Comparison of ENCODE assay signal across 2 cellular contexts in the genomic region with DNA sequence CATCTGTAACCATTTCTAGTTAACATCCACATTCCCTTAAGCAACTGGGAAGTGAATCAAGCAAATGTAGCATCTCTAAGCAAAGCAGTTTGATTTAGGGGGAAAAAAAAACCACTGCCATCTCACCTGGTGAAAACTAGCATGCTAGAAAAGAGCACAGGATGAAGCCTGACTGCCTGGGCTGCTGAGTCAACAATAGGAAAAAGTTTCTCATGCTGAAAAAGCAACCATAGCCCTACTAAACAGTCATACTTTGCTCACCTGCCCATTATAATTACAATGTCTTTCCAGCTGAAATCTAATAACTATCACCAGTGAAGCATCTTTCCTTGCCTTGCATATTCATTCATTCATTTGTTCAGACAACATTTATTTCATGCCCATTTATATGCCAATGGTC.
A peak's percentile ranks its signal among the peaks of the same experiment; 100 is the strongest.
TF ChIP-seq lines count a peak whose summit lies in the region.

No MANE protein-coding gene starts in this region.

TF ChIP-seq in SK-N-SH, 30 proteins besides CTCF, POLR2A, EP300 and RAD21:
- TF ChIP-seq, protein P1, sequence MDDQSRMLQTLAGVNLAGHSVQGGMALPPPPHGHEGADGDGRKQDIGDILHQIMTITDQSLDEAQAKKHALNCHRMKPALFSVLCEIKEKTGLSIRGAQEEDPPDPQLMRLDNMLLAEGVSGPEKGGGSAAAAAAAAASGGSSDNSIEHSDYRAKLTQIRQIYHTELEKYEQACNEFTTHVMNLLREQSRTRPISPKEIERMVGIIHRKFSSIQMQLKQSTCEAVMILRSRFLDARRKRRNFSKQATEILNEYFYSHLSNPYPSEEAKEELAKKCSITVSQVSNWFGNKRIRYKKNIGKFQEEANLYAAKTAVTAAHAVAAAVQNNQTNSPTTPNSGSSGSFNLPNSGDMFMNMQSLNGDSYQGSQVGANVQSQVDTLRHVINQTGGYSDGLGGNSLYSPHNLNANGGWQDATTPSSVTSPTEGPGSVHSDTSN (IDR thresholded peaks at IDR 0.05) = 0 out of 2 replicates have a peak, but pooled peaks have one; percentile 38
- TF ChIP-seq SMC3 (IDR thresholded peaks at IDR 0.05; ENCODE audit: low read depth, low read length) (no peak), RXRA (IDR thresholded peaks at IDR 0.05; ENCODE audit: borderline replicate concordance, low read depth) (no peak), ELF1 (IDR thresholded peaks at IDR 0.05) (no peak), NRF1 (IDR thresholded peaks at IDR 0.05; ENCODE audit: low read depth, low read length) (no peak)
TF ChIP-seq in SK-N-SH: peak in this region for 1.

TF ChIP-seq in SK-N-SH treated with all-trans-retinoic acid at 6 μM for 48 hours, 23 proteins besides CTCF, POLR2A, EP300 and RAD21 (continued from another document):
- TF ChIP-seq, protein P2, sequence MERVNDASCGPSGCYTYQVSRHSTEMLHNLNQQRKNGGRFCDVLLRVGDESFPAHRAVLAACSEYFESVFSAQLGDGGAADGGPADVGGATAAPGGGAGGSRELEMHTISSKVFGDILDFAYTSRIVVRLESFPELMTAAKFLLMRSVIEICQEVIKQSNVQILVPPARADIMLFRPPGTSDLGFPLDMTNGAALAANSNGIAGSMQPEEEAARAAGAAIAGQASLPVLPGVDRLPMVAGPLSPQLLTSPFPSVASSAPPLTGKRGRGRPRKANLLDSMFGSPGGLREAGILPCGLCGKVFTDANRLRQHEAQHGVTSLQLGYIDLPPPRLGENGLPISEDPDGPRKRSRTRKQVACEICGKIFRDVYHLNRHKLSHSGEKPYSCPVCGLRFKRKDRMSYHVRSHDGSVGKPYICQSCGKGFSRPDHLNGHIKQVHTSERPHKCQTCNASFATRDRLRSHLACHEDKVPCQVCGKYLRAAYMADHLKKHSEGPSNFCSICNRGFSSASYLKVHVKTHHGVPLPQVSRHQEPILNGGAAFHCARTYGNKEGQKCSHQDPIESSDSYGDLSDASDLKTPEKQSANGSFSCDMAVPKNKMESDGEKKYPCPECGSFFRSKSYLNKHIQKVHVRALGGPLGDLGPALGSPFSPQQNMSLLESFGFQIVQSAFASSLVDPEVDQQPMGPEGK (CRISPR knock-in tag; IDR thresholded peaks at IDR 0.05; ENCODE audit: borderline replicate concordance) = no peak
- TF ChIP-seq ZC3H10 (CRISPR knock-in tag; IDR thresholded peaks at IDR 0.05) (no peak), TCF4 (CRISPR knock-in tag; IDR thresholded peaks at IDR 0.05; ENCODE audit: borderline replicate concordance) (no peak), CSDC2 (CRISPR knock-in tag; IDR thresholded peaks at IDR 0.05) (no peak), ISL1 (CRISPR knock-in tag; IDR thresholded peaks at IDR 0.05) (no peak), ESRRG (CRISPR knock-in tag; IDR thresholded peaks at IDR 0.05) (no peak), ZFP30 (CRISPR knock-in tag; IDR thresholded peaks at IDR 0.05) (no peak)
- TF ChIP-seq, protein P3, sequence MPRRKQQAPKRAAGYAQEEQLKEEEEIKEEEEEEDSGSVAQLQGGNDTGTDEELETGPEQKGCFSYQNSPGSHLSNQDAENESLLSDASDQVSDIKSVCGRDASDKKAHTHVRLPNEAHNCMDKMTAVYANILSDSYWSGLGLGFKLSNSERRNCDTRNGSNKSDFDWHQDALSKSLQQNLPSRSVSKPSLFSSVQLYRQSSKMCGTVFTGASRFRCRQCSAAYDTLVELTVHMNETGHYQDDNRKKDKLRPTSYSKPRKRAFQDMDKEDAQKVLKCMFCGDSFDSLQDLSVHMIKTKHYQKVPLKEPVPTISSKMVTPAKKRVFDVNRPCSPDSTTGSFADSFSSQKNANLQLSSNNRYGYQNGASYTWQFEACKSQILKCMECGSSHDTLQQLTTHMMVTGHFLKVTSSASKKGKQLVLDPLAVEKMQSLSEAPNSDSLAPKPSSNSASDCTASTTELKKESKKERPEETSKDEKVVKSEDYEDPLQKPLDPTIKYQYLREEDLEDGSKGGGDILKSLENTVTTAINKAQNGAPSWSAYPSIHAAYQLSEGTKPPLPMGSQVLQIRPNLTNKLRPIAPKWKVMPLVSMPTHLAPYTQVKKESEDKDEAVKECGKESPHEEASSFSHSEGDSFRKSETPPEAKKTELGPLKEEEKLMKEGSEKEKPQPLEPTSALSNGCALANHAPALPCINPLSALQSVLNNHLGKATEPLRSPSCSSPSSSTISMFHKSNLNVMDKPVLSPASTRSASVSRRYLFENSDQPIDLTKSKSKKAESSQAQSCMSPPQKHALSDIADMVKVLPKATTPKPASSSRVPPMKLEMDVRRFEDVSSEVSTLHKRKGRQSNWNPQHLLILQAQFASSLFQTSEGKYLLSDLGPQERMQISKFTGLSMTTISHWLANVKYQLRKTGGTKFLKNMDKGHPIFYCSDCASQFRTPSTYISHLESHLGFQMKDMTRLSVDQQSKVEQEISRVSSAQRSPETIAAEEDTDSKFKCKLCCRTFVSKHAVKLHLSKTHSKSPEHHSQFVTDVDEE (CRISPR knock-in tag; IDR thresholded peaks at IDR 0.05) = no peak
- TF ChIP-seq, protein P4, sequence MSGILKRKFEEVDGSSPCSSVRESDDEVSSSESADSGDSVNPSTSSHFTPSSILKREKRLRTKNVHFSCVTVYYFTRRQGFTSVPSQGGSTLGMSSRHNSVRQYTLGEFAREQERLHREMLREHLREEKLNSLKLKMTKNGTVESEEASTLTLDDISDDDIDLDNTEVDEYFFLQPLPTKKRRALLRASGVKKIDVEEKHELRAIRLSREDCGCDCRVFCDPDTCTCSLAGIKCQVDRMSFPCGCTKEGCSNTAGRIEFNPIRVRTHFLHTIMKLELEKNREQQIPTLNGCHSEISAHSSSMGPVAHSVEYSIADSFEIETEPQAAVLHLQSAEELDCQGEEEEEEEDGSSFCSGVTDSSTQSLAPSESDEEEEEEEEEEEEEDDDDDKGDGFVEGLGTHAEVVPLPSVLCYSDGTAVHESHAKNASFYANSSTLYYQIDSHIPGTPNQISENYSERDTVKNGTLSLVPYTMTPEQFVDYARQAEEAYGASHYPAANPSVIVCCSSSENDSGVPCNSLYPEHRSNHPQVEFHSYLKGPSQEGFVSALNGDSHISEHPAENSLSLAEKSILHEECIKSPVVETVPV (CRISPR knock-in tag; IDR thresholded peaks at IDR 0.05) = no peak
